Comparison of ENCODE assay signal across 30 cellular contexts in the genomic region with DNA sequence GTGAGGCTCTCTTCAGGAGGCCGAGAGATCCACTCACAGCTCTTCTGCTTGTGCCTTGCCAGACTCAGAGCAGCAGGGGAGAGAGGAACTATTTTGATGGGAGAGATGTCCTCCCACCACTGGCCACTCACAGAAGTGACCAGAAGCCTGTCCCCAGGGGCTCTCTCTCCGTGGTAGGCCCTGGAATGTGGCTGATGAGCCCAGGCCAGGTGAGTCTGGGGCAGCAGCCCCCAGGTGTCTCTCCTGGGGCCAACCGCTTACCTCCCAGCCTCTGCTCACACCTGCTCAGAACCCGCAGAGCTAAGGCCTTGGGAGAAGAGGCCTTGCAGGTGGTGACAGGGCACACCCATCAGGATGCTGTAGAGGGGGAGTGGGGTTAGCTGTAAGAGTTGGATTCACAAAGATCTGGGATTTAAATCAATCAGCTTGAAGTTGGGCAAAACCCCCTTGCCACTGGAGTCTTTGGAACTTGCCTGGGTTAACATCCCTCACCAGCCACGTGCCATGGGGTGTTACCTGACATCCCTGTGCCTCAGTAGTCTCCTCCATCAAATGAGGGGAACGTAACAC. TPM values are rescaled to one million over a fixed set of nuclear protein-coding genes. Genes with fewer than 3 reads are reported as not detected.
"Had no signal": no experiment of that assay in that cellular context is flagged by ENCODE, and none has a peak within 500 bp of the region (broad histone marks: within the 10 kb centered on the region; RNA-seq: fewer than 3 reads in every experiment).

No MANE protein-coding gene starts in this region.

- H3K36me3 Mint-ChIP-seq: naive B cell; natural killer cell; stimulated activated naive B cell treated with anti-CD40 and anti-IgM and Interleukin-4, amounts not matched to agents 10 μg/mL and 1 μg/mL and 100 μg/mL, for 72 hours had no signal

- H3K27ac Mint-ChIP-seq: naive B cell; natural killer cell; nephron progenitor cell; stimulated activated naive B cell treated with anti-CD40 and anti-IgM and Interleukin-4, amounts not matched to agents 10 μg/mL and 1 μg/mL and 100 μg/mL, for 72 hours had no signal

- H3K9me3 ChIP-seq: left lung, lower lobe of right lung, psoas muscle, right lobe of liver, stomach, testis, thyroid gland, transverse colon, upper lobe of left lung had no signal

- DNase-seq: hippocampal formation; left colon; left lung; lower lobe of right lung; mammary epithelial cell; mesenchymal stem cell; naive B cell; natural killer cell; nephron progenitor cell; nucleus accumbens; psoas muscle; right lobe of liver; stimulated activated CD4-positive, alpha-beta T cell treated with anti-CD3 and anti-CD28 coated beads, Interleukin-1b, Interleukin-23, amount 100 ng/mL, for 48 hours; stimulated activated CD4-positive, alpha-beta T cell treated with anti-CD3 and anti-CD28 coated beads, Interleukin-2, amount 100 ng/mL, for 48 hours; stimulated activated CD4-positive, alpha-beta T cell treated with anti-CD3 and anti-CD28 coated beads, Interleukin-4, amount 100 ng/mL, for 4 hours; stimulated activated CD8-positive, alpha-beta memory T cell treated with anti-CD3 and anti-CD28 coated beads, Interleukin-4, amount 100 ng/mL, for 48 hours; stimulated activated naive B cell treated with anti-CD40 and anti-IgM and Interleukin-4, amounts not matched to agents 10 μg/mL and 1 μg/mL and 100 μg/mL, for 72 hours; stimulated activated naive CD8-positive, alpha-beta T cell treated with anti-CD3 and anti-CD28 coated beads, Interleukin-15, Interleukin-2, amounts not matched to agents 100 U/mL and 50 U/mL, for 24 hours; stomach; testis; thyroid gland; transverse colon; upper lobe of left lung had no signal

- H3K27ac ChIP-seq: left lung, lower lobe of right lung, parathyroid adenoma, psoas muscle, right lobe of liver, stomach, testis, thyroid gland, transverse colon, upper lobe of left lung had no signal

- H3K9ac ChIP-seq: parathyroid adenoma had no signal

- H2AFZ ChIP-seq: parathyroid adenoma had no signal

- H3K79me2 ChIP-seq: parathyroid adenoma had no signal

- H3K4me2 ChIP-seq: smooth muscle cell had no signal

- H3K4me1 Mint-ChIP-seq: naive B cell, natural killer cell had no signal

- H3K27me3 ChIP-seq: right lobe of liver, testis, thyroid gland, upper lobe of left lung had no signal

- H3K9me3 Mint-ChIP-seq: natural killer cell, nephron progenitor cell had no signal

- H3K4me3 ChIP-seq: left lung, lower lobe of right lung, psoas muscle, right lobe of liver, smooth muscle cell, stomach, testis, thyroid gland, transverse colon, upper lobe of left lung had no signal

- H3K4me3 Mint-ChIP-seq: naive B cell; natural killer cell; nephron progenitor cell; stimulated activated naive B cell treated with anti-CD40 and anti-IgM and Interleukin-4, amounts not matched to agents 10 μg/mL and 1 μg/mL and 100 μg/mL, for 72 hours had no signal

- FAIRE-seq: keratinocyte, urothelium cell line had no signal

- ATAC-seq: left colon; left lung; natural killer cell; psoas muscle; stimulated activated naive B cell treated with anti-CD40 and anti-IgM and Interleukin-4, amounts not matched to agents 10 μg/mL and 1 μg/mL and 100 μg/mL, for 72 hours; stimulated activated naive CD8-positive, alpha-beta T cell treated with anti-CD3 and anti-CD28 coated beads, Interleukin-15, Interleukin-2, amounts not matched to agents 100 U/mL and 50 U/mL, for 24 hours had no signal

- H3K36me3 ChIP-seq: left lung, lower lobe of right lung, right lobe of liver, stomach, thyroid gland, transverse colon, upper lobe of left lung had no signal

- H3K4me1 ChIP-seq: left lung, lower lobe of right lung, parathyroid adenoma, right lobe of liver, stomach, testis, thyroid gland, transverse colon, upper lobe of left lung had no signal

RNA-seq across cellular contexts. Expression of gene ASB18, which starts 29.1 kb away (rescaled TPM):
- total RNA-seq: left colon, left lung, liver, lower lobe of right lung, mammary epithelial cell, natural killer cell, osteoblast, posterior vena cava, right lobe of liver, smooth muscle cell, stomach, thyroid gland, transverse colon, upper lobe of left lung had no signal
- polyA plus RNA-seq: keratinocyte, liver, mammary epithelial cell, stomach had no signal
